ENCODE assay signal across 16 cellular contexts in genomic region chr6:116545661-116546060, GRCh38. TPM values are rescaled to one million over a fixed set of nuclear protein-coding genes. Genes with fewer than 3 reads are reported as not detected.
DNase-seq lines count a peak whose midpoint lies in the region; ATAC-seq and TF ChIP-seq lines count a peak whose summit lies in the region.
"Had no signal": no experiment of that assay in that cellular context is flagged by ENCODE, and none has a peak within 500 bp of the region (broad histone marks: within the 10 kb centered on the region; RNA-seq: fewer than 3 reads in every experiment).

Gene TRAPPC3L, minus strand, starts transcription at chr6:116545684. Its CDS starts 170 bp downstream, at chr6:116545514.

- intact Hi-C loops in mammary epithelial cell (cut with micrococcal nuclease) (no loop called here), MCF 10A (cut with micrococcal nuclease) (no loop called here)

- BruUV-seq in mammary epithelial cell (replicated peaks; lab: Mats Ljungman, UMichigan), result no TSS peak
- no TSS peak for BruUV-seq in MCF 10A (replicated peaks; lab: Mats Ljungman, UMichigan)

- in situ Hi-C loops in mammary epithelial cell (cut with MboI; ENCODE audit: low sequenced_read_pairs in 2 of 2), result loop anchor here in 1 of 2 donors (25.0 kb wide), 1 partner anchor 108 kb away; no protein-coding TSS in a partner anchor

- H3K79me2 ChIP-seq in mammary epithelial cell (ENCODE audit: insufficient read depth, low read length), result no peaks in the 10 kb centered on the region

- peak within 1 kb of the TSS; percentile 77 for H3K4me2 ChIP-seq in mammary epithelial cell (ENCODE audit: insufficient read depth, low read depth, low read length)

- H3K9ac ChIP-seq in mammary epithelial cell (ENCODE audit: insufficient read depth, low read length), result peak within 1 kb of the TSS; percentile 29
- H3K9ac ChIP-seq in adipocyte (ENCODE audit: low read length), result peak within 1 kb of the TSS; percentile 46

- H4K20me1 ChIP-seq in mammary epithelial cell (ENCODE audit: insufficient read depth, low read length), result no peaks in the 10 kb centered on the region

- no peak within 1 kb of the TSS for H3K27ac Mint-ChIP-seq in MCF 10A (ENCODE audit: low read depth, unreplicated experiment)
- H3K27ac Mint-ChIP-seq in mesothelial cell of epicardium, result peak within 1 kb of the TSS; percentile 85
- H3K27ac Mint-ChIP-seq in osteocyte (ENCODE audit: unreplicated experiment), result no peak within 1 kb of the TSS

- H2AFZ ChIP-seq in mammary epithelial cell (ENCODE audit: low read depth, low read length), result peak within 1 kb of the TSS; percentile 81

- dilution Hi-C loops in mammary epithelial cell (cut with HindIII; ENCODE audit: low sequenced_read_pairs), result no loop called here

- WGBS in mammary epithelial cell (ENCODE audit: low coverage, missing lambda C conversion rate), result 9% methylated on average over 4 of the region's 4 CpGs

- no peaks in the 10 kb centered on the region for H3K36me3 Mint-ChIP-seq in MCF 10A (ENCODE audit: insufficient read depth, unreplicated experiment)
- no peaks in the 10 kb centered on the region for H3K36me3 Mint-ChIP-seq in mesothelial cell of epicardium
- no peaks in the 10 kb centered on the region for H3K36me3 Mint-ChIP-seq in osteocyte (ENCODE audit: unreplicated experiment)

- H3K27me3 ChIP-seq in mammary epithelial cell (ENCODE audit: insufficient read depth, low read length) (no peaks in the 10 kb centered on the region), adipocyte (replicated peaks; ENCODE audit: control insufficient read depth, insufficient read depth, low read length) (no peaks in the 10 kb centered on the region)

- H3K27ac ChIP-seq in mammary epithelial cell (ENCODE audit: insufficient read depth, low read depth, low read length), result peak within 1 kb of the TSS; percentile 0

- CTCF ChIA-PET in mammary epithelial cell (lab: Charles Lee; ENCODE audit: low non-redundant PET) (no interaction called here), MCF 10A (lab: Yijun Ruan, JAX) (interaction anchor here (1.1 to 1.6 kb wide), 2 partner anchors 10 to 15 kb away, joined by 5 to 7 read pairs; no protein-coding TSS in a partner anchor)

- ATAC-seq in GM18519 (IDR thresholded peaks at IDR 0.05; ENCODE audit: low FRiP score, unreplicated experiment), result no peak
- ATAC-seq in HG03520 (IDR thresholded peaks at IDR 0.05; ENCODE audit: unreplicated experiment), result no peak
- ATAC-seq: K562, PC-3 had no signal

- H3K4me3 ChIP-seq in mammary epithelial cell (replicated peaks in 1 of 3; ENCODE audit: insufficient read depth in 1 of 3, low read depth in 2 of 3, low read length in 3 of 3) (no peak within 1 kb of the TSS), adipocyte (ENCODE audit: low read length) (peak within 1 kb of the TSS; percentile 21)
- H3K4me3 ChIP-seq: K562 had no signal

- H3K4me1 Mint-ChIP-seq in MCF 10A (ENCODE audit: insufficient read depth, unreplicated experiment) (no peaks in the 10 kb centered on the region), mesothelial cell of epicardium (peaks cover 37% of the 10 kb centered on the region), osteocyte (ENCODE audit: unreplicated experiment) (no peaks in the 10 kb centered on the region)

- peaks cover 23% of the 10 kb centered on the region for H3K4me1 ChIP-seq in mammary epithelial cell (ENCODE audit: insufficient read depth, low read length)
- peaks cover 4% of the 10 kb centered on the region for H3K4me1 ChIP-seq in adipocyte (ENCODE audit: control insufficient read depth, insufficient read depth, low read length)

- H3K4me3 Mint-ChIP-seq in MCF 10A (ENCODE audit: unreplicated experiment) (no peak within 1 kb of the TSS), mesothelial cell of epicardium (peak within 1 kb of the TSS; percentile 46), osteocyte (ENCODE audit: unreplicated experiment) (no peak within 1 kb of the TSS)

- H3K36me3 ChIP-seq in mammary epithelial cell (ENCODE audit: insufficient read depth, low read length) (no peaks in the 10 kb centered on the region), adipocyte (ENCODE audit: control insufficient read depth, insufficient read depth, low read length, severe bottlenecking) (no peaks in the 10 kb centered on the region)

- H3K9me3 Mint-ChIP-seq in MCF 10A (ENCODE audit: unreplicated experiment) (no peaks in the 10 kb centered on the region), mesothelial cell of epicardium (no peaks in the 10 kb centered on the region), osteocyte (ENCODE audit: unreplicated experiment) (no peaks in the 10 kb centered on the region)

- no peak for TF ChIP-seq CTCF in mammary epithelial cell (conservative IDR thresholded peaks at IDR 0.05 in 1 of 2, IDR thresholded peaks at IDR 0.05 in 1 of 2; ENCODE audit: extremely low read depth in 1 of 2, insufficient read depth in 1 of 2, low read depth in 1 of 2, low read length in 2 of 2)
- no peak for TF ChIP-seq CTCF in MCF 10A (IDR thresholded peaks at IDR 0.05; ENCODE audit: unreplicated experiment)
- no peak for TF ChIP-seq CTCF in mesothelial cell of epicardium (IDR thresholded peaks at IDR 0.05; ENCODE audit: unreplicated experiment)
- no peak for TF ChIP-seq CTCF in osteocyte (IDR thresholded peaks at IDR 0.05)

- POLR2A ChIA-PET in MCF 10A (lab: Yijun Ruan, JAX), result interaction anchor here (1.0 to 1.8 kb wide), 2 partner anchors 12 to 92 kb away, joined by 5 to 7 read pairs; no protein-coding TSS in a partner anchor

- DNase-seq in mammary epithelial cell (peak; percentile 23), MCF 10A (ENCODE audit: unreplicated experiment) (no peak), adipocyte (ENCODE audit: low read depth) (peak; percentile 47), mesothelial cell of epicardium (ENCODE audit: low spot score in 2 of 2, unreplicated experiment in 2 of 2) (no peak), osteocyte (ENCODE audit: extremely low spot score, unreplicated experiment) (no peak)
- no peak for DNase-seq in activated CD8-positive, alpha-beta memory T cell treated with anti-CD3 and anti-CD28 coated beads for 24 hours
- DNase-seq: 8988T; C1 segment of cervical spinal cord; NCI-H1092; NCI-H345; NCI-H526 treated with DMSO at 0.1 percent for 48 hours; NK-92 treated with Interleukin-12 subunit alpha and Interleukin-12 subunit beta, amount 100 ng/mL, for 24 hours; PC-3 had no signal

- H3K27me3 Mint-ChIP-seq in MCF 10A (ENCODE audit: insufficient read depth, unreplicated experiment) (no peaks in the 10 kb centered on the region), mesothelial cell of epicardium (ENCODE audit: low read depth) (peaks cover 3% of the 10 kb centered on the region), osteocyte (ENCODE audit: unreplicated experiment) (peaks cover 41% of the 10 kb centered on the region)

- H3K9me3 ChIP-seq in mammary epithelial cell (replicated peaks; ENCODE audit: insufficient read depth, low read length), result no peaks in the 10 kb centered on the region
- no peaks in the 10 kb centered on the region for H3K9me3 ChIP-seq in adipocyte (ENCODE audit: control insufficient read depth, low read length)

RNA-seq across cellular contexts. Expression of gene TRAPPC3L, which starts in this region (rescaled TPM):
- 1 to 10 TPM in 1 of 2 donors, not detected in 1; 1.5 TPM for total RNA-seq in mammary epithelial cell
- 0.18 TPM for polyA plus RNA-seq in mammary epithelial cell
- not detected for polyA minus RNA-seq in mammary epithelial cell
- not detected in 2 replicates for total RNA-seq in MCF 10A (2022)
- total RNA-seq in mesothelial cell of epicardium, result 1.7 to 2.3 TPM (median 2.1 TPM) in 3 replicates
- not detected in 2 replicates for total RNA-seq in osteocyte
- total RNA-seq: K562, PC-3 had no signal
- polyA plus RNA-seq: K562 had no signal

Comparison
In these comparisons a context has a peak if more than half of its experiments do, and no peak if none do; other contexts are left out.
1. DNase-seq: peak in mammary epithelial cell (single experiment) and adipocyte (single experiment); none in MCF 10A (single experiment), mesothelial cell of epicardium (0 of 2), osteocyte (single experiment) and activated CD8-positive, alpha-beta memory T cell treated with anti-CD3 and anti-CD28 coated beads for 24 hours (single experiment).